In genomic region chr18:32093106-32093511, GRCh38 we compare ENCODE assay signal across 8 cellular contexts. TPM values are rescaled to one million over a fixed set of nuclear protein-coding genes. Genes with fewer than 3 reads are reported as not detected.
DNase-seq lines count a peak whose midpoint lies in the region; ATAC-seq lines count a peak whose summit lies in the region.

No MANE protein-coding gene starts in this region.

- H3K4me1 ChIP-seq in BLaER1 treated with 17β-estradiol and CSF1 and Interleukin-3, amounts not matched to agents 10 nM and 100 nM = peaks cover 43 to 54% (median 52%) of the 10 kb centered on the region in 10 experiments
- H3K4me1 ChIP-seq in thymus (ENCODE audit: control insufficient read depth, insufficient read depth, low read length) = peaks cover 16% of the 10 kb centered on the region

- WGBS in thymus = under 1% methylated on average over 32 of the region's 32 CpGs

- peaks cover 28% of the 10 kb centered on the region for H3K4me1 Mint-ChIP-seq in activated T-helper 17 cell treated with anti-CD3 and anti-CD28 coated beads, Interleukin-2, amount 50 U/mL, for 72 hours
- H3K4me1 Mint-ChIP-seq in naive B cell = peaks cover 34 to 46% (median 42%) of the 10 kb centered on the region in 3 donors

- DNase-seq in NOMO-1 (lab: John Stamatoyannopoulos, UW; ENCODE audit: unreplicated experiment in 2 of 2) (peak; percentile 32 to 78), fibroblast of peridontal ligament (ENCODE audit: extremely low read depth) (peak; percentile 58), naive B cell (peak; percentile 81)

- no peaks in the 10 kb centered on the region for H3K27me3 ChIP-seq in BLaER1 treated with 17β-estradiol and CSF1 and Interleukin-3, amounts not matched to agents 10 nM and 100 nM
- H3K27me3 ChIP-seq in thymus (ENCODE audit: control insufficient read depth, insufficient read depth) = no peaks in the 10 kb centered on the region

- H3K27ac Mint-ChIP-seq in activated T-helper 17 cell treated with anti-CD3 and anti-CD28 coated beads, Interleukin-2, amount 50 U/mL, for 72 hours = peak overlapping the region; percentile 92
- H3K27ac Mint-ChIP-seq in naive B cell = peak overlapping the region; percentile 99 to 100 (median 99)

- H3K4me2 ChIP-seq in BLaER1 treated with 17β-estradiol and CSF1 and Interleukin-3, amounts not matched to agents 10 nM and 100 nM = peak overlapping the region; percentile 74 to 96 (median 84)

- no peaks in the 10 kb centered on the region for H3K9me3 ChIP-seq in BLaER1 treated with 17β-estradiol and CSF1 and Interleukin-3, amounts not matched to agents 10 nM and 100 nM (replicated peaks in 1 of 11)
- no peaks in the 10 kb centered on the region for H3K9me3 ChIP-seq in thymus (ENCODE audit: control insufficient read depth)

- peak overlapping the region; percentile 78 to 99 (median 96) for H3K4me3 ChIP-seq in BLaER1 treated with 17β-estradiol and CSF1 and Interleukin-3, amounts not matched to agents 10 nM and 100 nM
- H3K4me3 ChIP-seq in thymus (ENCODE audit: low read length) = peak overlapping the region; percentile 89

- H3K36me3 ChIP-seq in BLaER1 treated with 17β-estradiol and CSF1 and Interleukin-3, amounts not matched to agents 10 nM and 100 nM = peaks cover 10 to 48% (median 42%) of the 10 kb centered on the region in 11 experiments; a peak in 21 of 22 replicates
- peaks cover 8% of the 10 kb centered on the region for H3K36me3 ChIP-seq in thymus (ENCODE audit: control insufficient read depth, insufficient read depth)

- H3K27me3 Mint-ChIP-seq in activated T-helper 17 cell treated with anti-CD3 and anti-CD28 coated beads, Interleukin-2, amount 50 U/mL, for 72 hours = no peaks in the 10 kb centered on the region
- H3K27me3 Mint-ChIP-seq in naive B cell = no peaks in the 10 kb centered on the region

- peak overlapping the region; percentile 94 to 99 (median 98) for H3K27ac ChIP-seq in BLaER1 treated with 17β-estradiol and CSF1 and Interleukin-3, amounts not matched to agents 10 nM and 100 nM
- peak overlapping the region; percentile 91 for H3K27ac ChIP-seq in thymus (ENCODE audit: low read depth)

- peaks cover 46 to 56% (median 54%) of the 10 kb centered on the region in 11 experiments for H4K20me1 ChIP-seq in BLaER1 treated with 17β-estradiol and CSF1 and Interleukin-3, amounts not matched to agents 10 nM and 100 nM

- peaks cover 58% of the 10 kb centered on the region for H3K36me3 Mint-ChIP-seq in activated T-helper 17 cell treated with anti-CD3 and anti-CD28 coated beads, Interleukin-2, amount 50 U/mL, for 72 hours (ENCODE audit: low read depth)
- peaks cover 5 to 21% of the 10 kb centered on the region in 2 donors for H3K36me3 Mint-ChIP-seq in naive B cell

- H3K9me3 Mint-ChIP-seq in activated T-helper 17 cell treated with anti-CD3 and anti-CD28 coated beads, Interleukin-2, amount 50 U/mL, for 72 hours = no peaks in the 10 kb centered on the region
- H3K9me3 Mint-ChIP-seq in naive B cell = no peaks in the 10 kb centered on the region

- peak overlapping the region; percentile 95 for H3K4me3 Mint-ChIP-seq in activated T-helper 17 cell treated with anti-CD3 and anti-CD28 coated beads, Interleukin-2, amount 50 U/mL, for 72 hours
- peak overlapping the region; percentile 95 to 100 (median 99) for H3K4me3 Mint-ChIP-seq in naive B cell

- peak overlapping the region; percentile 95 to 99 (median 98) for H3K9ac ChIP-seq in BLaER1 treated with 17β-estradiol and CSF1 and Interleukin-3, amounts not matched to agents 10 nM and 100 nM

- ATAC-seq in GM19035 (IDR thresholded peaks at IDR 0.05; ENCODE audit: unreplicated experiment) (peak; percentile 35), HG03280 (IDR thresholded peaks at IDR 0.05; ENCODE audit: unreplicated experiment) (peak; percentile 26), naive B cell (ENCODE audit: low read depth in 2 of 2) (peak; percentile 43 to 49)
- no peak for ATAC-seq in activated T-helper 17 cell treated with anti-CD3 and anti-CD28 coated beads, Interleukin-2, amount 50 U/mL, for 72 hours (replicated peaks)

RNA-seq across cellular contexts. Expression of gene RNF138, which starts 1.4 kb away (rescaled TPM):
- 10 to 100 TPM; 43.3 to 51.2 TPM for total RNA-seq in activated T-helper 17 cell treated with anti-CD3 and anti-CD28 coated beads, Interleukin-2, amount 50 U/mL, for 72 hours
- polyA plus RNA-seq in naive B cell (ENCODE audit: low read depth in 6 of 6) (10 to 100 TPM; 53.3 to 76.0 (median 60.5) TPM), thymus (39.8 TPM)
